ENCODE assay signal across 8 cellular contexts in the genomic region with DNA sequence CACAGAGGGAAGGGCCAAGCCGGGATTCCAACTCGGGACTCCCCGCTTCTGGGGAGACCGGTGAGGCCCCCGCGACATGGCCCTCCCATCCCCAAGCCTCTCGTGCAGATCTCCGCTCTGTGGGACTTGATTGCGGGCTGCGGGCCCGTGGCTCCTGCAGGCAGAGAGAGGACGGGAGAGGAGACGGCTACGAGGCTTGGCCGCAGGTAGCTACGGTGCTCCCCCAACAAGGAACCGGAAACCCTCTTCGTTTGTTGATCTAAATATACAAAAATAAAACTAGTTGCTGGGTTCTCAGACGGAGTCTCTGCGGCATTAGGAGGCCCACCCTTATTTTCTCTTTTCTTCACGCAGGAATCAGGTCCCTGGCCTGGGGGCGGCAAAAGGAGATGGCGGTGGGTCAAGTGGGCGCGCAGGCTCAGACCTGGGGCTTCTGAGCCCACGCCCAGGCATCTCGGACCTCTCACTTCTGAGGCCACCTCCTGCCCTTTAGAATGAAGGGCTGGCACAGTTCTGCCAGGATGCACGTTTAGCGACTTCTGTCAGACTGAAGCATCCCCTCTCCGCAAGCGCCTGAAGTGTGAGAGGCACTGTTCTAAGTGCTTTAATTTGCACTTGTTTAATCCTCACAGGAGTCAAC. TPM values are rescaled to one million over a fixed set of nuclear protein-coding genes. Genes with fewer than 3 reads are reported as not detected.
A peak's percentile ranks its signal among the peaks of the same experiment; 100 is the strongest.
DNase-seq lines count a peak whose midpoint lies in the region; ATAC-seq, FAIRE-seq and TF ChIP-seq lines count a peak whose summit lies in the region.

No MANE protein-coding gene starts in this region.

- no peaks in the 10 kb centered on the region for H3K27me3 ChIP-seq in endothelial cell of umbilical vein (ENCODE audit: control insufficient read depth in 2 of 2, insufficient read depth in 2 of 2, low read length in 2 of 2)

- peaks cover 61% of the 10 kb centered on the region for H3K27me3 Mint-ChIP-seq in nephron progenitor cell (ENCODE audit: low read depth, poor library complexity)

- BruUV-seq in endothelial cell of umbilical vein (replicated peaks; lab: Mats Ljungman, UMichigan), result TSS peak; percentile 47

- TF ChIP-seq CTCF in AG09309 (IDR thresholded peaks at IDR 0.05; ENCODE audit: control insufficient read depth, insufficient read depth, low read depth, low read length, missing control alignments) (no peak), endothelial cell of umbilical vein (IDR thresholded peaks at IDR 0.05; ENCODE audit: extremely low read depth in 1 of 2, insufficient read depth in 1 of 2, low read depth in 1 of 2, low read length in 2 of 2) (no peak), nephron progenitor cell (IDR thresholded peaks at IDR 0.05) (no peak)

- no peak overlapping the region for H3K27ac Mint-ChIP-seq in nephron progenitor cell

- no peak for TF ChIP-seq POLR2A in endothelial cell of umbilical vein (IDR thresholded peaks at IDR 0.05; ENCODE audit: low read depth, low read length)

- intact Hi-C loops in endothelial cell of umbilical vein (cut with micrococcal nuclease), result loop anchor here (5.0 kb wide), 1 partner anchor 557 kb away; no protein-coding TSS in a partner anchor

- H2AFZ ChIP-seq in endothelial cell of umbilical vein (ENCODE audit: low read depth, low read length), result peak overlapping the region; percentile 98

- H3K9me3 Mint-ChIP-seq in nephron progenitor cell, result no peaks in the 10 kb centered on the region

- H3K36me3 Mint-ChIP-seq in nephron progenitor cell (ENCODE audit: low read depth), result no peaks in the 10 kb centered on the region

- H4K20me1 ChIP-seq in endothelial cell of umbilical vein (replicated peaks; ENCODE audit: control insufficient read depth, extremely low read depth, insufficient read depth, low read length), result no peaks in the 10 kb centered on the region

- no peaks in the 10 kb centered on the region for H3K9me3 ChIP-seq in endothelial cell of umbilical vein (replicated peaks; ENCODE audit: control insufficient read depth, insufficient read depth, low read length)

- H3K27ac ChIP-seq in endothelial cell of umbilical vein (ENCODE audit: insufficient read depth, low read depth, low read length), result peak overlapping the region; percentile 34

- FAIRE-seq in endothelial cell of umbilical vein (lab: Jason Lieb, UNC), result no peak

- peak overlapping the region; percentile 52 for H3K9ac ChIP-seq in endothelial cell of umbilical vein (replicated peaks; ENCODE audit: extremely low read depth, insufficient read depth, low read length)

- H3K4me2 ChIP-seq in endothelial cell of umbilical vein (ENCODE audit: insufficient read depth, low read length), result peak overlapping the region; percentile 79

- ATAC-seq in HG03280 (IDR thresholded peaks at IDR 0.05; ENCODE audit: unreplicated experiment), result peak; percentile 19
- peak; percentile 8 to 10 for ATAC-seq in activated CD4-positive, CD25-positive, alpha-beta regulatory T cell treated with anti-CD3 and anti-CD28 coated beads, Interleukin-2, amount 50 U/mL, for 24 hours

- no peaks in the 10 kb centered on the region for H3K79me2 ChIP-seq in endothelial cell of umbilical vein (ENCODE audit: control insufficient read depth, insufficient read depth, low read length)

- no peaks in the 10 kb centered on the region for H3K9me1 ChIP-seq in endothelial cell of umbilical vein (replicated peaks; ENCODE audit: control insufficient read depth, extremely low read depth, insufficient read depth, low read length)

- H3K4me3 ChIP-seq in AG09309 (ENCODE audit: control insufficient read depth, low read depth, low read length) (peak overlapping the region; percentile 83), endothelial cell of umbilical vein (replicated peaks in 1 of 3; ENCODE audit: insufficient read depth in 1 of 3, low read depth in 1 of 3, low read length in 3 of 3) (peak overlapping the region; percentile 18 to 85 (median 70))

- dilution Hi-C loops in endothelial cell of umbilical vein (cut with MboI; ENCODE audit: extremely low pct_ligation_motif_present, low sequenced_read_pairs), result no loop called here

- peak overlapping the region; percentile 91 for H3K4me3 Mint-ChIP-seq in nephron progenitor cell

- CTCF ChIA-PET in endothelial cell of umbilical vein (lab: Charles Lee), result interaction anchor here (0.7 kb wide), 1 partner anchor 555 kb away, joined by 3 read pairs; no protein-coding TSS in a partner anchor

- H3K36me3 ChIP-seq in endothelial cell of umbilical vein (ENCODE audit: control insufficient read depth in 2 of 2, extremely low read depth in 1 of 2, insufficient read depth in 2 of 2, low read length in 2 of 2), result no peaks in the 10 kb centered on the region

- DNase-seq in AG09309 (ENCODE audit: low read depth), result no peak
- DNase-seq in GM19240 (ENCODE audit: insufficient read length, low spot score), result peak; percentile 33
- DNase-seq in endothelial cell of umbilical vein (ENCODE audit: low read depth, low spot score), result no peak
- DNase-seq in nephron progenitor cell, result no peak
- DNase-seq in NCI-H2029 treated with DMSO at 0.1 percent for 48 hours (lab: John Stamatoyannopoulos, UW), result no peak
- no peak for DNase-seq in DMS153 treated with DMSO at 0.1 percent for 48 hours (lab: John Stamatoyannopoulos, UW; ENCODE audit: unreplicated experiment)

- POLR2A ChIA-PET in endothelial cell of umbilical vein (lab: Charles Lee), result interaction anchor here (0.6 to 0.9 kb wide), 2 partner anchors 9 to 1328 kb away, joined by 5 to 6 read pairs; no protein-coding TSS in a partner anchor

- H3K4me1 Mint-ChIP-seq in nephron progenitor cell, result peaks cover 21% of the 10 kb centered on the region

- H3K4me1 ChIP-seq in endothelial cell of umbilical vein (ENCODE audit: control insufficient read depth, extremely low read depth, insufficient read depth, low read length), result peaks cover 9% of the 10 kb centered on the region

TF ChIP-seq in endothelial cell of umbilical vein, 7 proteins besides CTCF, POLR2A, EP300 and RAD21:
- TF ChIP-seq FOS (IDR thresholded peaks at IDR 0.05; ENCODE audit: borderline replicate concordance, insufficient read depth, low read length), result no peak
- no peak for TF ChIP-seq EZH2 (IDR thresholded peaks at IDR 0.05; ENCODE audit: borderline replicate concordance, low read depth, low read length, severe bottlenecking)
- TF ChIP-seq, protein P1, sequence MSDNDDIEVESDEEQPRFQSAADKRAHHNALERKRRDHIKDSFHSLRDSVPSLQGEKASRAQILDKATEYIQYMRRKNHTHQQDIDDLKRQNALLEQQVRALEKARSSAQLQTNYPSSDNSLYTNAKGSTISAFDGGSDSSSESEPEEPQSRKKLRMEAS (IDR thresholded peaks at IDR 0.05; ENCODE audit: insufficient read depth, insufficient read length), result no peak
- no peak for TF ChIP-seq POLR2AphosphoS5 (IDR thresholded peaks at IDR 0.05; ENCODE audit: insufficient read depth, low read depth, low read length)
- no peak for TF ChIP-seq GATA2 (IDR thresholded peaks at IDR 0.05; ENCODE audit: insufficient read depth, insufficient read length, low read depth, low read length)
- no peak for TF ChIP-seq MYC (IDR thresholded peaks at IDR 0.05; ENCODE audit: low read depth, low read length)
- TF ChIP-seq JUN (IDR thresholded peaks at IDR 0.05; ENCODE audit: borderline replicate concordance, insufficient read depth, insufficient read length, low read depth), result no peak

RNA-seq across cellular contexts. Expression of gene GNB5, which starts 10.9 kb away (rescaled TPM):
- 16.8 and 19.1 TPM in 2 replicates for total RNA-seq in endothelial cell of umbilical vein
- polyA plus RNA-seq in endothelial cell of umbilical vein, result 11.7 and 15.6 TPM in 2 replicates
- polyA plus RNA-seq in endothelial cell of umbilical vein (2011; cell fraction: cytosol; rRNA removed), result 20.3 and 20.5 TPM in 2 replicates
- 18.1 and 21.5 TPM in 2 replicates for polyA plus RNA-seq in endothelial cell of umbilical vein (2011; cell fraction: nucleus; rRNA removed)
- 20.3 and 21.7 TPM in 2 replicates for polyA plus RNA-seq in endothelial cell of umbilical vein (2012)
- 25.7 and 31.6 TPM in 2 replicates for polyA minus RNA-seq in endothelial cell of umbilical vein
- polyA minus RNA-seq in endothelial cell of umbilical vein (2011; cell fraction: cytosol; rRNA and poly(A)+ RNA removed), result 32.1 TPM
- 21.9 and 23.3 TPM in 2 replicates for polyA minus RNA-seq in endothelial cell of umbilical vein (2011; cell fraction: nucleus; rRNA and poly(A)+ RNA removed)
